ENCODE assay signal across 1 cellular context in genomic region chr9:100478192-100478591, GRCh38.
A peak's percentile ranks its signal among the peaks of the same experiment; 100 is the strongest.
TF ChIP-seq lines count a peak whose summit lies in the region.

No MANE protein-coding gene starts in this region.

TF ChIP-seq in HepG2, 621 proteins besides CTCF, POLR2A, EP300 and RAD21:
- TF ChIP-seq CEBPB (IDR thresholded peaks at IDR 0.05; ENCODE audit: borderline replicate concordance, low read depth, low read length) (peak; percentile 65; the same call in 1 of the 2 replicates), SRF (IDR thresholded peaks at IDR 0.05; ENCODE audit: low read depth, low read length) (no peak)
- TF ChIP-seq, protein P1, sequence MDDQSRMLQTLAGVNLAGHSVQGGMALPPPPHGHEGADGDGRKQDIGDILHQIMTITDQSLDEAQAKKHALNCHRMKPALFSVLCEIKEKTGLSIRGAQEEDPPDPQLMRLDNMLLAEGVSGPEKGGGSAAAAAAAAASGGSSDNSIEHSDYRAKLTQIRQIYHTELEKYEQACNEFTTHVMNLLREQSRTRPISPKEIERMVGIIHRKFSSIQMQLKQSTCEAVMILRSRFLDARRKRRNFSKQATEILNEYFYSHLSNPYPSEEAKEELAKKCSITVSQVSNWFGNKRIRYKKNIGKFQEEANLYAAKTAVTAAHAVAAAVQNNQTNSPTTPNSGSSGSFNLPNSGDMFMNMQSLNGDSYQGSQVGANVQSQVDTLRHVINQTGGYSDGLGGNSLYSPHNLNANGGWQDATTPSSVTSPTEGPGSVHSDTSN (CRISPR knock-in tag; IDR thresholded peaks at IDR 0.05; ENCODE audit: borderline replicate concordance) = no peak
